In genomic region chr10:6055929-6056328, GRCh38 we compare ENCODE assay signal across 1 cellular context.
TF ChIP-seq lines count a peak whose summit lies in the region.

No MANE protein-coding gene starts in this region.

TF ChIP-seq in GM12878, 131 proteins besides CTCF, POLR2A, EP300 and RAD21:
- TF ChIP-seq IKZF1 (conservative IDR thresholded peaks at IDR 0.05): no peak
- peak; percentile 8; the same call in 1 of the 2 replicates for TF ChIP-seq EED (IDR thresholded peaks at IDR 0.05; ENCODE audit: low read depth)
- peak in 1 of 2 experiments; percentile 11; a peak in 1 of 4 replicates for TF ChIP-seq IKZF2 (IDR thresholded peaks at IDR 0.05)
- peak; percentile 32; the same call in 1 of the 2 replicates for TF ChIP-seq RUNX3 (IDR thresholded peaks at IDR 0.05; ENCODE audit: low read length)
- TF ChIP-seq SRF (IDR thresholded peaks at IDR 0.05; ENCODE audit: low read depth in 2 of 2, low read length in 2 of 2): no peak
- no peak for TF ChIP-seq ZNF384 (IDR thresholded peaks at IDR 0.05; ENCODE audit: borderline replicate concordance, low read depth, low read length)
